Comparison of ENCODE assay signal across 1 cellular context in genomic region chr13:106145070-106145469, GRCh38.
TF ChIP-seq lines count a peak whose summit lies in the region.

No MANE protein-coding gene starts in this region.

TF ChIP-seq in H1, 55 proteins besides CTCF, POLR2A, EP300 and RAD21:
- TF ChIP-seq JUND (IDR thresholded peaks at IDR 0.05; ENCODE audit: low read length): no peak
- no peak for TF ChIP-seq TEAD4 (IDR thresholded peaks at IDR 0.05; ENCODE audit: low read depth, low read length)
- no peak for TF ChIP-seq SRF (IDR thresholded peaks at IDR 0.05; ENCODE audit: low read depth, low read length)
- no peak for TF ChIP-seq ATF3 (IDR thresholded peaks at IDR 0.05; ENCODE audit: insufficient read depth, low read depth, low read length)
- no peak for TF ChIP-seq SP1 (IDR thresholded peaks at IDR 0.05; ENCODE audit: low read depth, low read length)
- no peak for TF ChIP-seq BCL11A (IDR thresholded peaks at IDR 0.05; ENCODE audit: low read depth in 2 of 2, low read length in 2 of 2)
- no peak for TF ChIP-seq SUZ12 (IDR thresholded peaks at IDR 0.05; ENCODE audit: low read length)
- no peak for TF ChIP-seq ATF2 (IDR thresholded peaks at IDR 0.05; ENCODE audit: low read length)
- TF ChIP-seq, protein P1, sequence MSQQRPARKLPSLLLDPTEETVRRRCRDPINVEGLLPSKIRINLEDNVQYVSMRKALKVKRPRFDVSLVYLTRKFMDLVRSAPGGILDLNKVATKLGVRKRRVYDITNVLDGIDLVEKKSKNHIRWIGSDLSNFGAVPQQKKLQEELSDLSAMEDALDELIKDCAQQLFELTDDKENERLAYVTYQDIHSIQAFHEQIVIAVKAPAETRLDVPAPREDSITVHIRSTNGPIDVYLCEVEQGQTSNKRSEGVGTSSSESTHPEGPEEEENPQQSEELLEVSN (IDR thresholded peaks at IDR 0.05): no peak
- no peak for TF ChIP-seq MAFK (IDR thresholded peaks at IDR 0.05; ENCODE audit: low read depth, low read length)
- no peak for TF ChIP-seq EZH2 (IDR thresholded peaks at IDR 0.05; ENCODE audit: low read depth, low read length, severe bottlenecking)
- no peak for TF ChIP-seq KDM5A (IDR thresholded peaks at IDR 0.05; ENCODE audit: low read length)
- TF ChIP-seq SAP30 (IDR thresholded peaks at IDR 0.05; ENCODE audit: insufficient read depth, insufficient replicate concordance, low read length): no peak
